8 cellular contexts compared by ENCODE assay signal in genomic region chr17:78925234-78925633, GRCh38. TPM values are rescaled to one million over a fixed set of nuclear protein-coding genes. Genes with fewer than 3 reads are reported as not detected.
A peak's percentile ranks its signal among the peaks of the same experiment; 100 is the strongest.
DNase-seq lines count a peak whose midpoint lies in the region; ATAC-seq and TF ChIP-seq lines count a peak whose summit lies in the region.

A gene with protein sequence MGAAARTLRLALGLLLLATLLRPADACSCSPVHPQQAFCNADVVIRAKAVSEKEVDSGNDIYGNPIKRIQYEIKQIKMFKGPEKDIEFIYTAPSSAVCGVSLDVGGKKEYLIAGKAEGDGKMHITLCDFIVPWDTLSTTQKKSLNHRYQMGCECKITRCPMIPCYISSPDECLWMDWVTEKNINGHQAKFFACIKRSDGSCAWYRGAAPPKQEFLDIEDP (minus strand): TSS chr17:78925387. CDS start chr17:78925088, 299 bp downstream.

- POLR2A ChIA-PET in HCT116 (lab: Charles Lee): interaction anchor here (1.1 to 1.6 kb wide), 3 partner anchors 8 to 11 kb away, joined by 3 to 4 read pairs (median 4); no protein-coding TSS in a partner anchor

- 0 out of 6 replicates have a peak, but pooled peaks of 1 of the 3 experiments have one; percentile 12 for TF ChIP-seq CTCF in HCT116 (IDR thresholded peaks at IDR 0.05 in 2 of 3, conservative IDR thresholded peaks at IDR 0.05 in 1 of 3; ENCODE audit: borderline replicate concordance in 1 of 3, insufficient read depth in 1 of 3, low read depth in 2 of 3, low read length in 2 of 3)

- H3K4me2 ChIP-seq in HCT116 (ENCODE audit: low read length): peak within 1 kb of the TSS; percentile 99

- H3K36me3 ChIP-seq in ACC112 (ENCODE audit: insufficient read depth, low read length) (no peaks in the 10 kb centered on the region), HCT116 (ENCODE audit: control insufficient read depth in 1 of 2, insufficient read depth in 2 of 2, low read length in 2 of 2) (peaks cover 0 to 5% of the 10 kb centered on the region in 2 experiments; a peak in 2 of 4 replicates)

- no peak for DNase-seq in HCT116 (ENCODE audit: low read depth, low spot score)
- peak; percentile 83 for DNase-seq in NCI-H774 (lab: John Stamatoyannopoulos, UW)
- DNase-seq in activated CD8-positive, alpha-beta memory T cell treated with anti-CD3 and anti-CD28 coated beads, Interleukin-2, amount 50 U/mL, for 1 hour (ENCODE audit: extremely low read depth): peak; percentile 33
- DNase-seq in effector memory CD8-positive, alpha-beta T cell: peak; percentile 23 to 43 (median 43)
- peak; percentile 68 to 72 for DNase-seq in memory B cell (ENCODE audit: low spot score in 2 of 2)
- DNase-seq in stimulated activated CD4-positive, alpha-beta T cell treated with anti-CD3 and anti-CD28 coated beads, TNF-alpha, amount 100 ng/mL, for 48 hours (ENCODE audit: low read depth in 3 of 3): peak; percentile 22 to 49 (median 26)

- no peaks in the 10 kb centered on the region for H3K36me3 Mint-ChIP-seq in effector memory CD8-positive, alpha-beta T cell (ENCODE audit: insufficient read depth)
- H3K36me3 Mint-ChIP-seq in memory B cell: no peaks in the 10 kb centered on the region

- H3K27me3 ChIP-seq in ACC112 (ENCODE audit: insufficient read depth, low read length): no peaks in the 10 kb centered on the region
- no peaks in the 10 kb centered on the region for H3K27me3 ChIP-seq in HCT116 (ENCODE audit: insufficient read depth, low read length)

- peak within 1 kb of the TSS; percentile 78 to 82 for H3K4me3 Mint-ChIP-seq in effector memory CD8-positive, alpha-beta T cell
- peak within 1 kb of the TSS; percentile 88 for H3K4me3 Mint-ChIP-seq in memory B cell

- ATAC-seq in HCT116 (peak; percentile 73), memory B cell (ENCODE audit: low read depth) (peak; percentile 69), HG03439 (IDR thresholded peaks at IDR 0.05; ENCODE audit: unreplicated experiment) (no peak)
- ATAC-seq in effector memory CD8-positive, alpha-beta T cell (replicated peaks): peak; percentile 81

- H3K4me1 ChIP-seq in ACC112 (ENCODE audit: control insufficient read depth, insufficient read depth, low read length, unreplicated experiment): peaks cover 19% of the 10 kb centered on the region
- peaks cover 15 to 52% of the 10 kb centered on the region in 2 experiments for H3K4me1 ChIP-seq in HCT116 (ENCODE audit: control insufficient read depth in 1 of 2, insufficient read depth in 2 of 2, low read length in 2 of 2)

- RAD21 ChIA-PET in HCT116 (lab: Charles Lee; ENCODE audit: low non-redundant PET in 1 of 2, low total read pairs in 2 of 2, uncharacterized antibody in 2 of 2, unreplicated experiment in 2 of 2): no interaction called here

- TF ChIP-seq RAD21 in HCT116 (IDR thresholded peaks at IDR 0.05; ENCODE audit: low read depth): no peak

- H3K27ac ChIP-seq in ACC112 (ENCODE audit: low read depth, low read length) (peak within 1 kb of the TSS; percentile 63), HCT116 (ENCODE audit: low read depth, low read length) (peak within 1 kb of the TSS; percentile 23; the same call in 1 of the 2 replicates)

- CTCF ChIA-PET in HCT116 (lab: Charles Lee): no interaction called here

- H4K20me1 ChIP-seq in HCT116 (ENCODE audit: insufficient read depth): no peaks in the 10 kb centered on the region

- H3K27ac Mint-ChIP-seq in effector memory CD8-positive, alpha-beta T cell: peak within 1 kb of the TSS in 1 of 2 donors; percentile 26
- H3K27ac Mint-ChIP-seq in memory B cell: peak within 1 kb of the TSS; percentile 82

- H3K9me3 Mint-ChIP-seq in effector memory CD8-positive, alpha-beta T cell: no peaks in the 10 kb centered on the region
- no peaks in the 10 kb centered on the region for H3K9me3 Mint-ChIP-seq in memory B cell

- intact Hi-C loops in HCT116 (cut with micrococcal nuclease): no loop called here

- H3K9me3 ChIP-seq in HCT116 (ENCODE audit: control insufficient read depth in 1 of 2, insufficient read depth in 1 of 2, low read depth in 1 of 2, low read length in 2 of 2): no peaks in the 10 kb centered on the region

- H3K9me2 ChIP-seq in HCT116 (ENCODE audit: insufficient read depth): no peaks in the 10 kb centered on the region

- H3K79me2 ChIP-seq in ACC112 (ENCODE audit: control insufficient read depth, insufficient read depth, low read length, unreplicated experiment) (peaks cover 45% of the 10 kb centered on the region), HCT116 (ENCODE audit: insufficient read depth, low read length) (peaks cover 34% of the 10 kb centered on the region; the same call in 1 of the 2 replicates)

- H2AFZ ChIP-seq in ACC112 (ENCODE audit: low read length, unreplicated experiment) (peak within 1 kb of the TSS; percentile 91), HCT116 (ENCODE audit: low read depth, low read length, poor library complexity, severe bottlenecking) (peak within 1 kb of the TSS; percentile 81)

- peaks cover 37 to 68% of the 10 kb centered on the region in 2 donors for H3K27me3 Mint-ChIP-seq in effector memory CD8-positive, alpha-beta T cell
- peaks cover 7% of the 10 kb centered on the region for H3K27me3 Mint-ChIP-seq in memory B cell

- peak within 1 kb of the TSS; percentile 72 for H3K9ac ChIP-seq in HCT116 (ENCODE audit: low read length)

- H3K4me1 Mint-ChIP-seq in effector memory CD8-positive, alpha-beta T cell (ENCODE audit: low read depth in 2 of 2): peaks cover 7 to 8% of the 10 kb centered on the region in 2 donors
- peaks cover 6% of the 10 kb centered on the region for H3K4me1 Mint-ChIP-seq in memory B cell

- H3K4me3 ChIP-seq in ACC112 (ENCODE audit: low read depth, low read length) (peak within 1 kb of the TSS; percentile 87), HCT116 (replicated peaks in 1 of 2; ENCODE audit: low read depth in 1 of 2, low read length in 2 of 2) (peak within 1 kb of the TSS; percentile 71 to 76)

- no TSS peak for BruUV-seq in HCT116 (replicated peaks; lab: Mats Ljungman, UMichigan)

- no peak for TF ChIP-seq POLR2A in HCT116 (IDR thresholded peaks at IDR 0.05; ENCODE audit: borderline replicate concordance, extremely low read depth, insufficient read depth, insufficient read length)

TF ChIP-seq in HCT116, 20 proteins besides CTCF, POLR2A, EP300 and RAD21:
- TF ChIP-seq, protein P1, sequence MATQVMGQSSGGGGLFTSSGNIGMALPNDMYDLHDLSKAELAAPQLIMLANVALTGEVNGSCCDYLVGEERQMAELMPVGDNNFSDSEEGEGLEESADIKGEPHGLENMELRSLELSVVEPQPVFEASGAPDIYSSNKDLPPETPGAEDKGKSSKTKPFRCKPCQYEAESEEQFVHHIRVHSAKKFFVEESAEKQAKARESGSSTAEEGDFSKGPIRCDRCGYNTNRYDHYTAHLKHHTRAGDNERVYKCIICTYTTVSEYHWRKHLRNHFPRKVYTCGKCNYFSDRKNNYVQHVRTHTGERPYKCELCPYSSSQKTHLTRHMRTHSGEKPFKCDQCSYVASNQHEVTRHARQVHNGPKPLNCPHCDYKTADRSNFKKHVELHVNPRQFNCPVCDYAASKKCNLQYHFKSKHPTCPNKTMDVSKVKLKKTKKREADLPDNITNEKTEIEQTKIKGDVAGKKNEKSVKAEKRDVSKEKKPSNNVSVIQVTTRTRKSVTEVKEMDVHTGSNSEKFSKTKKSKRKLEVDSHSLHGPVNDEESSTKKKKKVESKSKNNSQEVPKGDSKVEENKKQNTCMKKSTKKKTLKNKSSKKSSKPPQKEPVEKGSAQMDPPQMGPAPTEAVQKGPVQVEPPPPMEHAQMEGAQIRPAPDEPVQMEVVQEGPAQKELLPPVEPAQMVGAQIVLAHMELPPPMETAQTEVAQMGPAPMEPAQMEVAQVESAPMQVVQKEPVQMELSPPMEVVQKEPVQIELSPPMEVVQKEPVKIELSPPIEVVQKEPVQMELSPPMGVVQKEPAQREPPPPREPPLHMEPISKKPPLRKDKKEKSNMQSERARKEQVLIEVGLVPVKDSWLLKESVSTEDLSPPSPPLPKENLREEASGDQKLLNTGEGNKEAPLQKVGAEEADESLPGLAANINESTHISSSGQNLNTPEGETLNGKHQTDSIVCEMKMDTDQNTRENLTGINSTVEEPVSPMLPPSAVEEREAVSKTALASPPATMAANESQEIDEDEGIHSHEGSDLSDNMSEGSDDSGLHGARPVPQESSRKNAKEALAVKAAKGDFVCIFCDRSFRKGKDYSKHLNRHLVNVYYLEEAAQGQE (IDR thresholded peaks at IDR 0.05; ENCODE audit: low read depth): no peak
- TF ChIP-seq TCF7L2 (IDR thresholded peaks at IDR 0.05; ENCODE audit: borderline replicate concordance, extremely low read depth, insufficient read depth, insufficient read length) (no peak), SIN3A (IDR thresholded peaks at IDR 0.05; ENCODE audit: low read depth) (no peak), EZH2phosphoT487 (IDR thresholded peaks at IDR 0.05; ENCODE audit: borderline replicate concordance) (no peak), ZNF274 (IDR thresholded peaks at IDR 0.05; ENCODE audit: low read depth, low read length) (no peak), POLR2AphosphoS5 (IDR thresholded peaks at IDR 0.05; ENCODE audit: low read depth, low read length) (peak; percentile 85)

RNA-seq across cellular contexts. Expression of the gene that starts here (rescaled TPM):
- total RNA-seq in HCT116 (2021; ENCODE audit: unreplicated experiment): 64.8 TPM
- polyA plus RNA-seq in HCT116 (2012): 42.7 and 52.9 TPM in 2 replicates
